Comparison of ENCODE assay signal across 9 cellular contexts in genomic region chr10:50367732-50368131, GRCh38.
A peak's percentile ranks its signal among the peaks of the same experiment; 100 is the strongest.
DNase-seq lines count a peak whose midpoint lies in the region; ATAC-seq lines count a peak whose summit lies in the region.
"Had no signal": no experiment of that assay in that cellular context is flagged by ENCODE, and none has a peak within 500 bp of the region (broad histone marks: within the 10 kb centered on the region; RNA-seq: fewer than 3 reads in every experiment).

No MANE protein-coding gene starts in this region.

- H3K36me3 Mint-ChIP-seq in CD4-positive, CD25-positive, alpha-beta regulatory T cell: peaks cover 33% of the 10 kb centered on the region

- H3K4me1 Mint-ChIP-seq in CD4-positive, CD25-positive, alpha-beta regulatory T cell: peaks cover 29 to 74% (median 44%) of the 10 kb centered on the region in 4 donors

- no peaks in the 10 kb centered on the region for H3K9me3 ChIP-seq in CD4-positive, CD25-positive, alpha-beta regulatory T cell (ENCODE audit: control insufficient read depth in 2 of 2, low read length in 2 of 2)
- H3K9me3 ChIP-seq in adipocyte (ENCODE audit: control insufficient read depth, low read length): no peaks in the 10 kb centered on the region

- H3K36me3 ChIP-seq in CD4-positive, CD25-positive, alpha-beta regulatory T cell (ENCODE audit: control insufficient read depth, insufficient read depth, low read length): peaks cover 8% of the 10 kb centered on the region
- H3K36me3 ChIP-seq in H7 (replicated peaks; ENCODE audit: control insufficient read depth, insufficient read depth, low read length) (no peaks in the 10 kb centered on the region), adipocyte (ENCODE audit: control insufficient read depth, insufficient read depth, low read length, severe bottlenecking) (no peaks in the 10 kb centered on the region)

- no peaks in the 10 kb centered on the region for H3K27me3 Mint-ChIP-seq in CD4-positive, CD25-positive, alpha-beta regulatory T cell
- H3K27me3 Mint-ChIP-seq: dendritic cell treated with granulocyte-macrophage colony-stimulating factor and Interleukin-4, amounts not matched to agents 40 ng/mL and 50 ng/mL, for 4 days had no signal

- ATAC-seq in CD4-positive, CD25-positive, alpha-beta regulatory T cell (ENCODE audit: low read depth in 2 of 2): no peak
- ATAC-seq in left colon: peak; percentile 57
- no peak for ATAC-seq in GM21786 (IDR thresholded peaks at IDR 0.05; ENCODE audit: unreplicated experiment)
- ATAC-seq in stimulated activated naive CD8-positive, alpha-beta T cell treated with anti-CD3 and anti-CD28 coated beads, Interleukin-15, Interleukin-2, amounts not matched to agents 100 U/mL and 50 U/mL, for 24 hours: no peak

- H3K9me3 Mint-ChIP-seq in CD4-positive, CD25-positive, alpha-beta regulatory T cell: peaks cover 0 to 4% (median 0%) of the 10 kb centered on the region in 7 donors
- H3K9me3 Mint-ChIP-seq: dendritic cell treated with granulocyte-macrophage colony-stimulating factor and Interleukin-4, amounts not matched to agents 40 ng/mL and 50 ng/mL, for 4 days had no signal

- peaks cover 24% of the 10 kb centered on the region for H3K4me1 ChIP-seq in CD4-positive, CD25-positive, alpha-beta regulatory T cell (ENCODE audit: control insufficient read depth, insufficient read depth, low read length, poor library complexity, severe bottlenecking)
- no peaks in the 10 kb centered on the region for H3K4me1 ChIP-seq in adipocyte (ENCODE audit: control insufficient read depth, insufficient read depth, low read length)

- intact Hi-C loops in left colon (cut with DNase I, micrococcal nuclease): no loop called here

- H3K9ac ChIP-seq in adipocyte (ENCODE audit: low read length): no peak overlapping the region

- H3K27ac ChIP-seq in CD4-positive, CD25-positive, alpha-beta regulatory T cell (ENCODE audit: insufficient read depth, low read length, poor library complexity, severe bottlenecking): no peak overlapping the region

- peak overlapping the region in 1 of 3 donors; percentile 32 for H3K27ac Mint-ChIP-seq in CD4-positive, CD25-positive, alpha-beta regulatory T cell
- H3K27ac Mint-ChIP-seq: dendritic cell treated with granulocyte-macrophage colony-stimulating factor and Interleukin-4, amounts not matched to agents 40 ng/mL and 50 ng/mL, for 4 days had no signal

- DNase-seq in CD4-positive, CD25-positive, alpha-beta regulatory T cell: peak in 1 of 3 donors; percentile 53
- DNase-seq in H7 (peak; percentile 31), adipocyte (ENCODE audit: low read depth) (peak; percentile 67), left colon (no peak), NCI-H2227 treated with DMSO at 0.1 percent for 48 hours (lab: John Stamatoyannopoulos, UW) (no peak), GM19240 (ENCODE audit: insufficient read length, low spot score) (no peak)
- no peak for DNase-seq in stimulated activated naive CD8-positive, alpha-beta T cell treated with anti-CD3 and anti-CD28 coated beads, Interleukin-15, Interleukin-2, amounts not matched to agents 100 U/mL and 50 U/mL, for 24 hours

- H3K4me3 Mint-ChIP-seq in CD4-positive, CD25-positive, alpha-beta regulatory T cell: peak overlapping the region in 1 of 4 donors; percentile 4
- H3K4me3 Mint-ChIP-seq: dendritic cell treated with granulocyte-macrophage colony-stimulating factor and Interleukin-4, amounts not matched to agents 40 ng/mL and 50 ng/mL, for 4 days had no signal

- H3K27me3 ChIP-seq in CD4-positive, CD25-positive, alpha-beta regulatory T cell (ENCODE audit: control insufficient read depth, insufficient read depth, low read length): no peaks in the 10 kb centered on the region
- H3K27me3 ChIP-seq in H7 (ENCODE audit: control insufficient read depth, insufficient read depth, low read length): no peaks in the 10 kb centered on the region
- no peaks in the 10 kb centered on the region for H3K27me3 ChIP-seq in adipocyte (replicated peaks; ENCODE audit: control insufficient read depth, insufficient read depth, low read length)

- H3K4me3 ChIP-seq in CD4-positive, CD25-positive, alpha-beta regulatory T cell (ENCODE audit: low read depth, low read length): peak overlapping the region; percentile 31
- no peak overlapping the region for H3K4me3 ChIP-seq in H7 (ENCODE audit: insufficient read depth, low read depth, low read length)
- H3K4me3 ChIP-seq in adipocyte (ENCODE audit: low read length): no peak overlapping the region

Comparison
In these comparisons a context has a peak if more than half of its experiments do, and no peak if none do; other contexts are left out.
1. DNase-seq: peak in H7 (single experiment) and adipocyte (single experiment); none in left colon (0 of 2), NCI-H2227 treated with DMSO at 0.1 percent for 48 hours (single experiment), GM19240 (single experiment) and stimulated activated naive CD8-positive, alpha-beta T cell treated with anti-CD3 and anti-CD28 coated beads, Interleukin-15, Interleukin-2, amounts not matched to agents 100 U/mL and 50 U/mL, for 24 hours (single experiment).